Comparison of ENCODE assay signal across 1 cellular context in genomic region chr11:47532597-47533213, GRCh38.
TF ChIP-seq lines count a peak whose summit lies in the region.

No MANE protein-coding gene starts in this region.

TF ChIP-seq in liver, 16 proteins besides CTCF, POLR2A, EP300 and RAD21 (continued from another document):
- TF ChIP-seq HNF4A (conservative IDR thresholded peaks at IDR 0.05) (no peak), YY1 (IDR thresholded peaks at IDR 0.05) (no peak), SP1 (IDR thresholded peaks at IDR 0.05) (no peak), TAF1 (conservative IDR thresholded peaks at IDR 0.05) (no peak)
